19 cellular contexts compared by ENCODE assay signal in the genomic region with DNA sequence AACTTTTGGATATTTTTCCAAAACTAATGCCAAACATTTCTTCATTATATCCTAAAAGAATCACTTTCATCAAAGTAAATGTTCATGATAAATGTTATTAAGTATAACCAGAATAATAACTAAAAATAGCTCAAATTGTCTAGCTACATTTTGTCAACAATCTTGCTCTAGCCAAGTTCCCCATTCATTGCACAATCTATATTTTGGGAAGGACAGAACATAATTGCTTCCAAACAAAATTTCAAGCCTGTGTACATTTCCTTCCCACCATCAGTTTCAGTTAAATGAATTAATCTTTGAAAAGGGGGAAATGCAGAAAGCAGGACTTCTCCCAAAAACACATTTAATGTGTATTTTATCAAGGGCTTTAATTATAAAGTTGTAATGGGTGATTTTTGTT.
"Had no signal": no experiment of that assay in that cellular context is flagged by ENCODE, and none has a peak within 500 bp of the region (broad histone marks: within the 10 kb centered on the region; RNA-seq: fewer than 3 reads in every experiment).

No MANE protein-coding gene starts in this region.

- H3K27ac Mint-ChIP-seq: T-helper 2 cell treated with Interferon-gamma antibody and Interleukin-4, amounts not matched to agents 5 μg/mL and 100 μg/mL, for 36 hours had no signal

- DNase-seq: activated CD4-positive, CD25-positive, alpha-beta regulatory T cell treated with anti-CD3 and anti-CD28 coated beads, Interleukin-2, amount 50 U/mL, for 72 hours; activated CD8-positive, alpha-beta memory T cell treated with anti-CD3 and anti-CD28 coated beads, Interleukin-2, amount 50 U/mL, for 4 hours; activated CD8-positive, alpha-beta T cell treated with anti-CD3 and anti-CD28 coated beads for 36 hours; adrenal gland; cortex of kidney; effector memory CD4-positive, alpha-beta T cell; left cardiac atrium; mucosa of descending colon; natural killer cell; sigmoid colon; stimulated activated CD4-positive, alpha-beta T cell treated with anti-CD3 and anti-CD28 coated beads, Interleukin-2, amount 100 ng/mL, for 48 hours; stimulated activated CD8-positive, alpha-beta memory T cell treated with anti-CD3 and anti-CD28 coated beads, Interleukin-4, amount 100 ng/mL, for 48 hours; stimulated activated naive CD8-positive, alpha-beta T cell treated with anti-CD3 and anti-CD28 coated beads, Interleukin-15, Interleukin-2, amounts not matched to agents 100 U/mL and 50 U/mL, for 24 hours; SW 1271; testis had no signal

- H3K9me3 ChIP-seq: adrenal gland, prostate gland, testis had no signal

- H3K4me3 Mint-ChIP-seq: activated CD8-positive, alpha-beta T cell treated with anti-CD3 and anti-CD28 coated beads for 36 hours; activated naive CD4-positive, alpha-beta T cell treated with anti-CD3 and anti-CD28 coated beads for 36 hours; central memory CD8-positive, alpha-beta T cell; natural killer cell; T-helper 2 cell treated with Interferon-gamma antibody and Interleukin-4, amounts not matched to agents 5 μg/mL and 100 μg/mL, for 36 hours had no signal

- H3K4me3 ChIP-seq: adrenal gland, mucosa of descending colon, prostate gland, sigmoid colon, testis had no signal

- H3K27ac ChIP-seq: prostate gland, testis had no signal

- H3K36me3 ChIP-seq: adrenal gland, prostate gland, sigmoid colon had no signal

- ATAC-seq: left cardiac atrium, mucosa of descending colon had no signal

- H3K4me1 ChIP-seq: prostate gland, testis had no signal

- H3K27me3 ChIP-seq: adrenal gland, sigmoid colon, testis had no signal

- H3K27me3 Mint-ChIP-seq: activated CD8-positive, alpha-beta T cell treated with anti-CD3 and anti-CD28 coated beads for 36 hours; central memory CD8-positive, alpha-beta T cell had no signal
